In the genomic region with DNA sequence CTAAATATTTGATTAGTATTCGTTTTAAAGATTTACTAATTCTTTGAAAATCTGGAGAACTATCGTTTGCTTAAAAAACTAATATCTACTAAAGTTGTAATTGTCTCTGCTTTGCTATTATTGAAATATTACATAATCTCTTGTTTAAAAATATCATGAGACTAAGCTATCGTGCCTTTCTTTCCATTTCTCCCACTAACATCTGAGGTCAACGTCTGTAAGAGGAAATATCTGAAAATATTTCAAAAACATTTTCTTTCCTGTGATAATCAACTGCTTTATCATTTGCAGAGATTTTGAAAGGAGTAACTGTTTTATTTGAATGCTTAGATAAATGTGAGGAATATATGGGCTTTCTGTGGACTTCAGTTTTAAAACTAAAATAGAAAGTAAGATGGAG, we compare ENCODE assay signal across 12 cellular contexts.
DNase-seq lines count a peak whose midpoint lies in the region; ATAC-seq, FAIRE-seq and TF ChIP-seq lines count a peak whose summit lies in the region.
"Had no signal": no experiment of that assay in that cellular context is flagged by ENCODE, and none has a peak within 500 bp of the region (broad histone marks: within the 10 kb centered on the region; RNA-seq: fewer than 3 reads in every experiment).

No MANE protein-coding gene starts in this region.

- intact Hi-C loops in right lobe of liver (cut with DNase I) (no loop called here), testis (cut with DNase I; ENCODE audit: low total_unique reads) (no loop called here)

- TF ChIP-seq POLR2A in right lobe of liver (IDR thresholded peaks at IDR 0.05), result no peak
- no peak for TF ChIP-seq POLR2A in testis (IDR thresholded peaks at IDR 0.05)
- no peak for TF ChIP-seq POLR2A in H54 (IDR thresholded peaks at IDR 0.05; ENCODE audit: low read depth, low read length)

- peak overlapping the region; percentile 13; the same call in 1 of the 2 replicates for H3K27ac ChIP-seq in SJSA1
- H3K27ac ChIP-seq in caudate nucleus (ENCODE audit: low read depth, low read length), result peak overlapping the region; percentile 32
- peak overlapping the region; percentile 19 to 93 (median 93) for H3K27ac ChIP-seq in right lobe of liver
- H3K27ac ChIP-seq in testis, result peak overlapping the region; percentile 76 to 93

- H3K36me3 ChIP-seq in SJSA1 (no peaks in the 10 kb centered on the region), right lobe of liver (no peaks in the 10 kb centered on the region), testis (ENCODE audit: low read depth, missing control alignments) (no peaks in the 10 kb centered on the region)

- no peaks in the 10 kb centered on the region for H3K9me3 ChIP-seq in SJSA1 (replicated peaks)
- H3K9me3 ChIP-seq in right lobe of liver, result no peaks in the 10 kb centered on the region
- no peaks in the 10 kb centered on the region for H3K9me3 ChIP-seq in testis

- 12% methylated on average over 4 of the region's 4 CpGs for WGBS in right lobe of liver (ENCODE audit: insufficient coverage, low coverage, low lambda C conversion rate, missing lambda C conversion rate)
- WGBS in testis, 2 donors, result 33 to 39% methylated on average over 4 of the region's 4 CpGs

- no peak for FAIRE-seq in H54 (lab: Jason Lieb, UNC)

- H3K4me1 ChIP-seq in SJSA1 (replicated peaks) (no peaks in the 10 kb centered on the region; the same call in none of the 2 replicates), right lobe of liver (peaks cover 0 to 21% (median 0%) of the 10 kb centered on the region in 4 donors), testis (peaks cover 12% of the 10 kb centered on the region)

- no peak for TF ChIP-seq CTCF in right lobe of liver (IDR thresholded peaks at IDR 0.05)
- no peak for TF ChIP-seq CTCF in testis (IDR thresholded peaks at IDR 0.05)

- H3K27me3 ChIP-seq in SJSA1 (replicated peaks), result no peaks in the 10 kb centered on the region
- H3K27me3 ChIP-seq in right lobe of liver, result no peaks in the 10 kb centered on the region
- H3K27me3 ChIP-seq in testis, result no peaks in the 10 kb centered on the region

- ATAC-seq in right lobe of liver (no peak), HG03457 (IDR thresholded peaks at IDR 0.05; ENCODE audit: unreplicated experiment) (no peak)

- DNase-seq in SJSA1 (ENCODE audit: low read depth in 1 of 2, low spot score in 2 of 2), result no peak
- DNase-seq in caudate nucleus (lab: John Stamatoyannopoulos, UW), result no peak
- no peak for DNase-seq in right lobe of liver
- DNase-seq in testis, result no peak
- no peak for DNase-seq in H54 (ENCODE audit: insufficient read length, low spot score)
- no peak for DNase-seq in T-helper 2 cell
- DNase-seq: activated CD4-positive, alpha-beta T cell treated with anti-CD3 and anti-CD28 coated beads, Interleukin-2, amount 10 ng/mL, durations not matched to agents 7 days and 5 days; activated effector memory CD4-positive, alpha-beta T cell treated with anti-CD3 and anti-CD28 coated beads, Interleukin-2, amount 50 U/mL, for 16 hours; Kasumi-1; mesendoderm; NK-92 treated with Interleukin-12 subunit alpha and Interleukin-12 subunit beta, amount 100 ng/mL, for 24 hours had no signal

- peak overlapping the region; percentile 18 for H3K4me3 ChIP-seq in SJSA1
- peak overlapping the region; percentile 2 to 50 (median 8) for H3K4me3 ChIP-seq in right lobe of liver
- peak overlapping the region; percentile 6 to 12 for H3K4me3 ChIP-seq in testis

Comparison
In these comparisons a context has a peak if more than half of its experiments do, and no peak if none do; other contexts are left out.
1. H3K27ac ChIP-seq: peak in every context shown above with its lines; median percentile 93 in right lobe of liver; 84 in testis; 32 in caudate nucleus; 13 in SJSA1.